ENCODE assay signal across 1 cellular context in genomic region chr3:45508659-45509037, GRCh38.
TF ChIP-seq lines count a peak whose summit lies in the region.

No MANE protein-coding gene starts in this region.

TF ChIP-seq in SK-N-SH, 30 proteins besides CTCF, POLR2A, EP300 and RAD21 (continued from another document):
- TF ChIP-seq TEAD4 (IDR thresholded peaks at IDR 0.05; ENCODE audit: borderline replicate concordance, insufficient read depth) = no peak
- TF ChIP-seq JUND (IDR thresholded peaks at IDR 0.05) = no peak
